In genomic region chr12:56151672-56152131, GRCh38 we compare ENCODE assay signal across 8 cellular contexts. TPM values are rescaled to one million over a fixed set of nuclear protein-coding genes. Genes with fewer than 3 reads are reported as not detected.
A peak's percentile ranks its signal among the peaks of the same experiment; 100 is the strongest.
DNase-seq lines count a peak whose midpoint lies in the region; ATAC-seq and TF ChIP-seq lines count a peak whose summit lies in the region.

No MANE protein-coding gene starts in this region.

- no peak overlapping the region for H2BK15ac ChIP-seq in neuronal stem cell (ENCODE audit: low read length)

- peak; percentile 57 to 96 (median 59) for TF ChIP-seq CTCF in transverse colon (IDR thresholded peaks at IDR 0.05)

- H3K27ac ChIP-seq in esophagus (ENCODE audit: low read depth in 2 of 2, low read length in 1 of 2), result peak overlapping the region; percentile 94 to 100
- peak overlapping the region; percentile 88 for H3K27ac ChIP-seq in neuronal stem cell (replicated peaks; ENCODE audit: low read length)
- H3K27ac ChIP-seq in transverse colon, result peak overlapping the region; percentile 92 to 98 (median 97)

- H4K8ac ChIP-seq in neuronal stem cell (ENCODE audit: low read depth, low read length), result no peak overlapping the region

- H3K9ac ChIP-seq in neuronal stem cell (ENCODE audit: low read depth, low read length, poor library complexity), result no peak overlapping the region

- in situ Hi-C loops in transverse colon (cut with MboI; ENCODE audit: low pct_ligation_motif_present in 1 of 4, low pct_unique_long_range_greater_than_20kb in 1 of 4, low sequenced_read_pairs in 3 of 4), result no loop called here

- H3K36me3 ChIP-seq in esophagus (ENCODE audit: control insufficient read depth in 2 of 2, insufficient read depth in 2 of 2, low read length in 1 of 2) (peaks cover 0 to 2% of the 10 kb centered on the region in 2 donors), neuronal stem cell (replicated peaks in 1 of 2; ENCODE audit: control insufficient read depth in 2 of 2, insufficient read depth in 2 of 2, low read length in 2 of 2) (peaks cover 16 to 17% of the 10 kb centered on the region in 2 donors), transverse colon (no peaks in the 10 kb centered on the region)

- H3K18ac ChIP-seq in neuronal stem cell (ENCODE audit: low read length), result peak overlapping the region; percentile 85

- H2AK5ac ChIP-seq in neuronal stem cell (ENCODE audit: low read depth, low read length), result no peak overlapping the region

- H3K23ac ChIP-seq in neuronal stem cell (ENCODE audit: low read depth, low read length, poor library complexity), result no peak overlapping the region

- no peak overlapping the region for H2BK12ac ChIP-seq in neuronal stem cell (ENCODE audit: low read length)

- peak overlapping the region; percentile 66 for H3K4me2 ChIP-seq in neuronal stem cell (ENCODE audit: insufficient read depth, low read length, poor library complexity, severe bottlenecking)

- no peak for TF ChIP-seq EP300 in transverse colon (IDR thresholded peaks at IDR 0.05; ENCODE audit: low read depth)

- peaks cover 0 to 3% of the 10 kb centered on the region in 2 donors for H3K4me1 ChIP-seq in esophagus (ENCODE audit: control insufficient read depth in 2 of 2, insufficient read depth in 2 of 2, low read length in 1 of 2)
- H3K4me1 ChIP-seq in neuronal stem cell (ENCODE audit: control insufficient read depth in 2 of 2, insufficient read depth in 1 of 2, low read depth in 1 of 2, low read length in 2 of 2), result peaks cover 5 to 10% of the 10 kb centered on the region in 2 donors
- H3K4me1 ChIP-seq in transverse colon, result peaks cover 16 to 42% (median 27%) of the 10 kb centered on the region in 4 donors

- peak; percentile 21 for ATAC-seq in HG03064 (IDR thresholded peaks at IDR 0.05; ENCODE audit: low read depth, unreplicated experiment)

- intact Hi-C loops in transverse colon (cut with DNase I; ENCODE audit: low total_unique reads), result no loop called here

- no peaks in the 10 kb centered on the region for H3K79me1 ChIP-seq in neuronal stem cell (ENCODE audit: low read depth, low read length)

- H2BK5ac ChIP-seq in neuronal stem cell (ENCODE audit: low read length), result peak overlapping the region; percentile 55

- no peak overlapping the region for H3K14ac ChIP-seq in neuronal stem cell (ENCODE audit: low read length)

- no peak overlapping the region for H4K91ac ChIP-seq in neuronal stem cell (ENCODE audit: low read depth, low read length, poor library complexity)

- H3K27me3 ChIP-seq in esophagus (ENCODE audit: control insufficient read depth in 1 of 2, insufficient read depth in 2 of 2, low read length in 2 of 2), result no peaks in the 10 kb centered on the region
- H3K27me3 ChIP-seq in neuronal stem cell (ENCODE audit: control insufficient read depth in 3 of 3, insufficient read depth in 3 of 3, low read depth in 1 of 3, low read length in 3 of 3), result no peaks in the 10 kb centered on the region
- H3K27me3 ChIP-seq in transverse colon, result no peaks in the 10 kb centered on the region

- DNase-seq in NCI-H82 (lab: John Stamatoyannopoulos, UW), result peak; percentile 87
- DNase-seq in NCI-H82 treated with DMSO at 0.1 percent for 48 hours (lab: John Stamatoyannopoulos, UW; ENCODE audit: unreplicated experiment), result no peak
- peak; percentile 56 to 77 for DNase-seq in NCI-H526 (lab: John Stamatoyannopoulos, UW)
- peak; percentile 84 for DNase-seq in activated CD8-positive, alpha-beta memory T cell treated with anti-CD3 and anti-CD28 coated beads, Interleukin-2, amount 50 U/mL, for 48 hours
- no peak for DNase-seq in neuronal stem cell (ENCODE audit: low spot score)
- DNase-seq in transverse colon, result peak; percentile 81

- H2AFZ ChIP-seq in neuronal stem cell (ENCODE audit: low read length), result peak overlapping the region; percentile 91

- no peak overlapping the region for H3K4ac ChIP-seq in neuronal stem cell (ENCODE audit: low read length)

- WGBS in esophagus, 2 donors, result 5 to 7% methylated on average over 12 of the region's 12 CpGs
- no CpG with 5 or more reads among the region's 12 CpGs for WGBS in neuronal stem cell (ENCODE audit: extremely low coverage in 2 of 2, insufficient read length in 2 of 2, insufficient replicate concordance in 1 of 2), 2 donors
- 3% methylated on average over 12 of the region's 12 CpGs; no CpG with 5 or more reads in 1 of the 2 donors for WGBS in transverse colon (ENCODE audit: low coverage in 1 of 2), 2 donors

- no peak overlapping the region for H2BK120ac ChIP-seq in neuronal stem cell (ENCODE audit: low read depth, low read length)

- TF ChIP-seq POLR2A in transverse colon (IDR thresholded peaks at IDR 0.05), result peak; percentile 59

- H3K9me3 ChIP-seq in esophagus (ENCODE audit: control insufficient read depth in 2 of 2, insufficient read depth in 1 of 2, low read depth in 1 of 2, low read length in 1 of 2) (no peaks in the 10 kb centered on the region), neuronal stem cell (replicated peaks in 1 of 2; ENCODE audit: control insufficient read depth in 2 of 2, insufficient read depth in 1 of 2, low read depth in 1 of 2, low read length in 2 of 2) (no peaks in the 10 kb centered on the region), transverse colon (no peaks in the 10 kb centered on the region)

- H3K4me3 ChIP-seq in esophagus (ENCODE audit: low read depth in 1 of 2, low read length in 2 of 2), result peak overlapping the region; percentile 50 to 66
- H3K4me3 ChIP-seq in neuronal stem cell (ENCODE audit: low read length in 2 of 2), result peak overlapping the region; percentile 78 to 82
- H3K4me3 ChIP-seq in transverse colon, result peak overlapping the region; percentile 50 to 81 (median 64)

RNA-seq across cellular contexts. Expression of gene MYL6B, which starts 0.7 kb away (rescaled TPM):
- polyA plus RNA-seq in esophagus, result 10 to 100 TPM; 57.3 to 57.7 TPM
- 232 TPM for polyA plus RNA-seq in neuronal stem cell (2013, experiment 1 of 2)
- polyA plus RNA-seq in neuronal stem cell (2013, experiment 2 of 2), result 230 TPM
- total RNA-seq in transverse colon, result 10 to 100 TPM in 3 of 4 donors, not detected in 1; 26.4 to 30.0 (median 26.7) TPM

RNA-seq across cellular contexts. Expression of gene MYL6, which starts 6.5 kb away (rescaled TPM):
- 1,000 to 10,000 TPM; 1,769 to 2,908 TPM for polyA plus RNA-seq in esophagus
- polyA plus RNA-seq in neuronal stem cell (2013, experiment 1 of 2), result 1,112 TPM
- polyA plus RNA-seq in neuronal stem cell (2013, experiment 2 of 2), result 1,108 TPM
- total RNA-seq in transverse colon, result 1,000 to 10,000 TPM; 1,233 to 3,440 (median 2,458) TPM

RNA-seq across cellular contexts. Expression of gene ESYT1, which starts 23.6 kb away (rescaled TPM):
- 10 to 100 TPM; 15.6 to 36.6 TPM for polyA plus RNA-seq in esophagus
- polyA plus RNA-seq in neuronal stem cell (2013, experiment 1 of 2), result 33.2 TPM
- 33.3 TPM for polyA plus RNA-seq in neuronal stem cell (2013, experiment 2 of 2)
- 100 to 1,000 TPM in 2 of 4 donors, 10 to 100 TPM in 2; 94.2 to 133 (median 97.9) TPM for total RNA-seq in transverse colon

RNA-seq across cellular contexts. Expression of gene ZC3H10, which starts 33.6 kb away (rescaled TPM):
- polyA plus RNA-seq in esophagus, result 1 to 10 TPM; 1.4 to 2.2 TPM
- 3.9 TPM for polyA plus RNA-seq in neuronal stem cell (2013, experiment 1 of 2)
- polyA plus RNA-seq in neuronal stem cell (2013, experiment 2 of 2), result 3.9 TPM
- 10 to 100 TPM in 1 of 4 donors, 1 to 10 TPM in 3; 3.7 to 10.1 (median 4.5) TPM for total RNA-seq in transverse colon

RNA-seq across cellular contexts. Expression of gene RPL41, which starts 35.3 kb away (rescaled TPM):
- polyA plus RNA-seq in esophagus, result 1,000 to 10,000 TPM; 1,736 to 6,738 TPM
- polyA plus RNA-seq in neuronal stem cell (2013, experiment 1 of 2), result 16,336 TPM
- 16,107 TPM for polyA plus RNA-seq in neuronal stem cell (2013, experiment 2 of 2)
- 1,000 to 10,000 TPM in 2 of 4 donors, 100 to 1,000 TPM in 2; 841 to 2,950 (median 1,684) TPM for total RNA-seq in transverse colon

Comparison
In these comparisons a context has a peak if more than half of its experiments do, and no peak if none do; other contexts are left out.
1. DNase-seq: peak in NCI-H82 (single experiment), NCI-H526 (2 of 2), activated CD8-positive, alpha-beta memory T cell treated with anti-CD3 and anti-CD28 coated beads, Interleukin-2, amount 50 U/mL, for 48 hours (single experiment) and transverse colon (single experiment); none in NCI-H82 treated with DMSO at 0.1 percent for 48 hours (single experiment) and neuronal stem cell (single experiment).
2. Peak in every context shown above with its lines, with median percentiles within 50 percentile points of each other: H3K27ac ChIP-seq and H3K4me3 ChIP-seq.